ENCODE assay signal across 1 cellular context in the genomic region with DNA sequence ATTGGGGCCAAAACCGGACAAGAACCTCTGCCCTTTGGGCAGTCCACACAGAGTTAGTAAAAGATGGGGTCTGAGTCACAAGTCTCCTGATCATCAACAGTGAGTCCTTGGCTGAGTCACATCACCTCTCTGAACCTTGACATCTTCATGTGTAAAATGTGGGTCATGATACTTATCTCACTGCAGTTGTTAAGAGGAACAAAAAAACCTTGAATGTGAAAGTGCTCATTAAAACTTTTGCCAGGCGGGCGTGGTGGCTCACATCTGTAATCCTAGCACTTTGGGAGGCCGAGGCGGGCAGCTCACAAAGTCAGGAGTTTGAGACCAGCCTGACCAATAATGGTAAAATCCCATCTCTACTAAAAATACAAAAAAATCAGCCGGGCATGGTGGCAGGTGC.
TF ChIP-seq lines count a peak whose summit lies in the region.

No MANE protein-coding gene starts in this region.

TF ChIP-seq in HepG2, 621 proteins besides CTCF, POLR2A, EP300 and RAD21:
- peak; percentile 51; the same call in 1 of the 2 replicates for TF ChIP-seq FOSL2 (CRISPR knock-in tag; IDR thresholded peaks at IDR 0.05)
- no peak for TF ChIP-seq CBX5 (CRISPR knock-in tag; IDR thresholded peaks at IDR 0.05; ENCODE audit: borderline replicate concordance)
- TF ChIP-seq ADNP (CRISPR knock-in tag; IDR thresholded peaks at IDR 0.05): no peak
- TF ChIP-seq POLR2G (IDR thresholded peaks at IDR 0.05; ENCODE audit: low read depth, low read length): no peak
